1 cellular context compared by ENCODE assay signal in the genomic region with DNA sequence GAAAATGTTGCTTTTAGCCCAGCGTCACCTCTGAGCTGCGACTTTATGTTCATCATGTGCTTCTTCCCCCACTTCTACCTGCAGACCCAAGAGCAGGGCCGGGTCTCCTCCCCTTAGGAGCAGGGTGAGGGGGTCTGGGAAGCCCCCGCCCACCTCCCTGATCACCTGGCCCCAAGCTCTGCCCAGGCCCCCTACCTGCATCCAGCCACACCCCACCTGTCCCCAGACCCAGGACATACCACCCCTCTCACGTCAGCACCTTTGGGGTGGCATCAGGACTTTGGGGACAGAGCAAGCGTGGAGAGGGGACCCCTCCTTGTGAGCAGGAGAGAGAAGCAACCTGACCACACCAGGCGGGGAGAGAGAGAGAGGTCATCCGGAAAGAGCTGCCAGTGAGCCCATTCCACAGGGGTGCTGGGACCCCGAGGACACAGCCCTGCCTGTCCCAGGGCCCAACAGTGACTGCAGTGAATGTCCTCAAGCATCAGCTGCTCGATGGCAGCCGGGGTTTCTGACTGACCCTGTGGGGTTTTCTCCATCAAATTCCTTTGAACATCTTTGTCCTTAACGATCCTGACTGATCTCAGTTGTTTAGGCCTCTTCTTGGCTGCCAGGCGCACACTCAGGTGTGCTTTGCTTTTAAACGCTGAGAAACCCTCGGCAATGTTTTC.
TF ChIP-seq lines count a peak whose summit lies in the region.

No MANE protein-coding gene starts in this region.

TF ChIP-seq in HepG2, 621 proteins besides CTCF, POLR2A, EP300 and RAD21:
- 0 out of 2 replicates have a peak, but pooled peaks have one; percentile 11 for TF ChIP-seq ZBTB7A (CRISPR knock-in tag; IDR thresholded peaks at IDR 0.05)
- TF ChIP-seq, protein P1, sequence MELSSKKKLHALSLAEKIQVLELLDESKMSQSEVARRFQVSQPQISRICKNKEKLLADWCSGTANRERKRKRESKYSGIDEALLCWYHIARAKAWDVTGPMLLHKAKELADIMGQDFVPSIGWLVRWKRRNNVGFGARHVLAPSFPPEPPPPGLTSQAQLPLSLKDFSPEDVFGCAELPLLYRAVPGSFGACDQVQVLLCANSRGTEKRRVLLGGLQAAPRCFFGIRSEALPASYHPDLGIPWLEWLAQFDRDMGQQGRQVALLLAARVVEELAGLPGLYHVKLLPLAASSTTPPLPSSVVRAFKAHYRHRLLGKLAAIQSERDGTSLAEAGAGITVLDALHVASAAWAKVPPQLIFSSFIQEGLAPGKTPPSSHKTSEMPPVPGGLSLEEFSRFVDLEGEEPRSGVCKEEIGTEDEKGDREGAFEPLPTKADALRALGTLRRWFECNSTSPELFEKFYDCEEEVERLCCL (CRISPR knock-in tag; IDR thresholded peaks at IDR 0.05; ENCODE audit: borderline replicate concordance), result no peak
